36 cellular contexts compared by ENCODE assay signal in the genomic region with DNA sequence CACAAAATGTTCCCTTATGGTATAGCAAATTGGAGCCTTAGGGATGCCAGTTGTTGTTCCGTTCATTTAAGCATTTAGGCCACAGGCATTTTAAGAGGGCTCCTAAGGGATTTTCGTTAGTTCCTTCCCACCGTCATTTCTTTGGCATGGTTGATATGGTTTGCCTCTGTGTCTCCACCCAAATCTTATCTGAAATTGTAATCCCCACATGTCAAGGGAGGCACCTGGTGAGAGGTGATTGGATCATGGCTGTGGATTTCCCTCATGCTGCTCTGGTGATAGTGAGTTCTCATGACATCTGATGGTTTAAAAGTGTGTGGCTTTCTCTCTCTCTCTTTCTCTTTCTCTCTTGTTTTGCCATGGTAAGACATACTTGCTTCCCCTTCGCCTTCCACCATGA.
"Had no signal": no experiment of that assay in that cellular context is flagged by ENCODE, and none has a peak within 500 bp of the region (broad histone marks: within the 10 kb centered on the region; RNA-seq: fewer than 3 reads in every experiment).

No MANE protein-coding gene starts in this region.

- H3K4me1 Mint-ChIP-seq: central memory CD8-positive, alpha-beta T cell had no signal

- H3K4me3 ChIP-seq: cardiac muscle cell, colonic mucosa, MG63, SK-N-MC had no signal

- ATAC-seq: activated CD8-positive, alpha-beta T cell treated with anti-CD3 and anti-CD28 coated beads for 36 hours; activated T-cell treated with anti-CD3 and anti-CD28 coated beads, Interleukin-2, amount 50 U/mL, for 72 hours; activated T-helper 17 cell treated with anti-CD3 and anti-CD28 coated beads, Interleukin-2, amount 50 U/mL, for 72 hours had no signal

- H3K27me3 ChIP-seq: cardiac muscle cell, colonic mucosa, MG63 had no signal

- H3K9me3 Mint-ChIP-seq: activated T-helper 17 cell treated with anti-CD3 and anti-CD28 coated beads, Interleukin-2, amount 50 U/mL, for 72 hours had no signal

- H3K27ac Mint-ChIP-seq: activated CD4-positive, alpha-beta T cell treated with anti-CD3 and anti-CD28 coated beads, Interleukin-2, amount 10 ng/mL, durations not matched to agents 24 days and 14 days; activated CD8-positive, alpha-beta T cell treated with anti-CD3 and anti-CD28 coated beads for 36 hours; activated naive CD8-positive, alpha-beta T cell treated with anti-CD3 and anti-CD28 coated beads for 36 hours; activated T-cell treated with anti-CD3 and anti-CD28 coated beads, Interleukin-2, amount 50 U/mL, for 72 hours; activated T-helper 17 cell treated with anti-CD3 and anti-CD28 coated beads, Interleukin-2, amount 50 U/mL, for 72 hours had no signal

- H3K4me3 Mint-ChIP-seq: activated CD4-positive, alpha-beta T cell treated with anti-CD3 and anti-CD28 coated beads, Interleukin-2, amount 10 ng/mL, durations not matched to agents 24 days and 14 days; activated CD8-positive, alpha-beta T cell treated with anti-CD3 and anti-CD28 coated beads for 36 hours; activated naive CD8-positive, alpha-beta T cell treated with anti-CD3 and anti-CD28 coated beads for 36 hours; activated T-cell treated with anti-CD3 and anti-CD28 coated beads, Interleukin-2, amount 50 U/mL, for 72 hours; activated T-helper 17 cell treated with anti-CD3 and anti-CD28 coated beads, Interleukin-2, amount 50 U/mL, for 72 hours; central memory CD8-positive, alpha-beta T cell had no signal

- DNase-seq: activated CD4-positive, alpha-beta T cell treated with anti-CD3 and anti-CD28 coated beads for 1 hour; activated CD4-positive, alpha-beta T cell treated with anti-CD3 and anti-CD28 coated beads, Interleukin-2, amount 10 ng/mL, durations not matched to agents 24 days and 14 days; activated CD4-positive, alpha-beta T cell treated with anti-CD3 and anti-CD28 coated beads, Interleukin-2, amount 50 U/mL, for 4 hours; activated CD4-positive, CD25-positive, alpha-beta regulatory T cell; activated CD8-positive, alpha-beta T cell treated with anti-CD3 and anti-CD28 coated beads for 36 hours; activated effector memory CD4-positive, alpha-beta T cell treated with anti-CD3 and anti-CD28 coated beads, Interleukin-2, amount 50 U/mL, for 16 hours; activated naive CD4-positive, alpha-beta T cell; activated naive CD4-positive, alpha-beta T cell treated with anti-CD3 and anti-CD28 coated beads, Interleukin-2, amount 50 U/mL, for 16 hours; activated naive CD8-positive, alpha-beta T cell treated with anti-CD3 and anti-CD28 coated beads for 36 hours; activated T-cell treated with anti-CD3 and anti-CD28 coated beads, Interleukin-2, amount 50 U/mL, for 1 hour; activated T-cell treated with anti-CD3 and anti-CD28 coated beads, Interleukin-2, amount 50 U/mL, for 72 hours; amniotic stem cell; aorta; colonic mucosa; Kasumi-1; KBM-7; MG63; NCI-H1048; NCI-H1436 treated with DMSO at 0.1 percent for 48 hours; NCI-H187 treated with DMSO at 0.1 percent for 48 hours; NCI-H2081; NCI-H2171 treated with DMSO at 0.1 percent for 48 hours; NCI-H2227 treated with DMSO at 0.1 percent for 48 hours; NCI-H446; NCI-H510A treated with DMSO at 0.1 percent for 48 hours; NCI-H526 treated with DMSO at 0.1 percent for 48 hours; NCI-H774; NK-92 treated with Interleukin-12 subunit alpha and Interleukin-12 subunit beta, amount 100 ng/mL, for 24 hours; Right ventricle myocardium superior; T-helper 2 cell; T-helper 9 cell; WERI-Rb-1 had no signal

- H3K4me1 ChIP-seq: colonic mucosa had no signal

- H3K36me3 ChIP-seq: cardiac muscle cell, colonic mucosa, MG63, WERI-Rb-1 had no signal

- H3K36me3 Mint-ChIP-seq: activated naive CD8-positive, alpha-beta T cell treated with anti-CD3 and anti-CD28 coated beads for 36 hours had no signal

- H3K27me3 Mint-ChIP-seq: activated CD4-positive, alpha-beta T cell treated with anti-CD3 and anti-CD28 coated beads, Interleukin-2, amount 10 ng/mL, durations not matched to agents 24 days and 14 days; activated CD8-positive, alpha-beta T cell treated with anti-CD3 and anti-CD28 coated beads for 36 hours; activated naive CD8-positive, alpha-beta T cell treated with anti-CD3 and anti-CD28 coated beads for 36 hours; activated T-helper 17 cell treated with anti-CD3 and anti-CD28 coated beads, Interleukin-2, amount 50 U/mL, for 72 hours; central memory CD8-positive, alpha-beta T cell had no signal

- H3K27ac ChIP-seq: cardiac muscle cell, colonic mucosa, SK-N-MC, WERI-Rb-1 had no signal

- H3K9me3 ChIP-seq: colonic mucosa, MG63 had no signal
